In the genomic region with DNA sequence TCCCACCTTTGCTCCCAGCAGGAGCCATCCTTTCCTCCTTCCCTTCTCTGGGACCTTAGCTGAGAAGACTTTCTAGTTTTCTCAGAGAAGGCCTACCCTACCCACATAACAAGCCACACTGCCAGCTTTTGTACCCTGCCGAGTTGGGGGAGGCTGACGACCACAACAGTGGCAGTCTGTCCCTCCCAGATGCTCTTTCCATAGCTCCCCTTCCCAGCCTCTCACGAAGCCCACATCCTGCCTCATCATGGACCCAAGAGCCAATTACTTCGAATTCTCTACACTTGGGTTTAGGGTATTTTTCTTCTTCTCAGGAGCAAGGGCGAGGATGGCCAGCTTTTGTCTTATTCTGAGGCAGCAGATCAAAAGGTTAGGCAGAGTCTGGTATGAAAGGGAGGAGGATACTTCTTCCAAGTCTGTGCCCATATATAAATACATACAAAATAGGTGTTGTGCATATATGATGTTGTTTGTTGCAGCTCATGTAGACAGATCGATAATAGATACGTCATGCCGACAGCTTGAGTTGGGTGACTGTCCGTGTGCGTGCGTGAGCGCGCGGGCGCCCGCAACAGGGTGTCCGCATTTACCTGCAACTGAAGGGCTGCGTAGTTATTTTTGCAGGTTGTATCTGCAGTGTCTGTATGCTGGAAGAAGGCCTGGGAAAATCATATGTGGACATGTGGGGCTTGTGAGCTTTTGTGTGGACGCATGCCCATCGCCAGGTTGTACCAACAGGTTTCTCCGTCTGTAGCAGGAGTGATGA, we compare ENCODE assay signal across 8 cellular contexts. TPM values are rescaled to one million over a fixed set of nuclear protein-coding genes. Genes with fewer than 3 reads are reported as not detected.
A peak's percentile ranks its signal among the peaks of the same experiment; 100 is the strongest.
DNase-seq lines count a peak whose midpoint lies in the region; ATAC-seq and TF ChIP-seq lines count a peak whose summit lies in the region.

No MANE protein-coding gene starts in this region.

- H3K9me3 ChIP-seq in hepatocyte (ENCODE audit: low read depth): no peaks in the 10 kb centered on the region

- peak overlapping the region; percentile 31 for H3K27ac Mint-ChIP-seq in activated CD4-positive, alpha-beta T cell treated with anti-CD3 and anti-CD28 coated beads, Interleukin-2, amount 10 ng/mL, durations not matched to agents 24 days and 14 days
- no peak overlapping the region for H3K27ac Mint-ChIP-seq in activated CD4-positive, alpha-beta memory T cell treated with anti-CD3 and anti-CD28 coated beads, Interleukin-2, amount 10 ng/mL, durations not matched to agents 7 days and 5 days
- H3K27ac Mint-ChIP-seq in stimulated activated memory B cell treated with anti-CD40 and anti-IgM and Interleukin-4, amounts not matched to agents 10 μg/mL and 1 μg/mL and 100 μg/mL, for 72 hours: peak overlapping the region; percentile 23

- no peaks in the 10 kb centered on the region for H4K20me1 ChIP-seq in hepatocyte (ENCODE audit: insufficient read depth, poor library complexity, severe bottlenecking)

- H3K27ac ChIP-seq in hepatocyte: no peak overlapping the region

- POLR2A ChIA-PET in activated CD4-positive, alpha-beta memory T cell treated with anti-CD3 and anti-CD28 coated beads, Interleukin-2, amount 10 ng/mL, durations not matched to agents 7 days and 5 days (lab: Charles Lee): interaction anchor here (1.0 to 2.8 kb wide), 2 partner anchors 24 to 65 kb away, joined by 6 to 11 read pairs; partner anchors contain the start of genes SIAE and SPA17

- H3K36me3 ChIP-seq in hepatocyte (replicated peaks; ENCODE audit: insufficient read depth, low read depth): no peaks in the 10 kb centered on the region

- DNase-seq in activated CD4-positive, alpha-beta T cell treated with anti-CD3 and anti-CD28 coated beads, Interleukin-2, amount 10 ng/mL, durations not matched to agents 24 days and 14 days: no peak
- DNase-seq in activated CD4-positive, alpha-beta T cell treated with anti-CD3 and anti-CD28 coated beads, Interleukin-2, amount 50 U/mL, for 48 hours: no peak
- DNase-seq in activated CD4-positive, alpha-beta memory T cell treated with anti-CD3 and anti-CD28 coated beads, Interleukin-2, amount 10 ng/mL, durations not matched to agents 7 days and 5 days: no peak
- DNase-seq in hepatocyte (ENCODE audit: low spot score) (no peak), DMS79 treated with DMSO at 0.1 percent for 48 hours (lab: John Stamatoyannopoulos, UW) (no peak)

- no peaks in the 10 kb centered on the region for H3K9me3 Mint-ChIP-seq in activated CD4-positive, alpha-beta T cell treated with anti-CD3 and anti-CD28 coated beads, Interleukin-2, amount 10 ng/mL, durations not matched to agents 24 days and 14 days
- no peaks in the 10 kb centered on the region for H3K9me3 Mint-ChIP-seq in activated CD4-positive, alpha-beta memory T cell treated with anti-CD3 and anti-CD28 coated beads, Interleukin-2, amount 10 ng/mL, durations not matched to agents 7 days and 5 days
- H3K9me3 Mint-ChIP-seq in stimulated activated memory B cell treated with anti-CD40 and anti-IgM and Interleukin-4, amounts not matched to agents 10 μg/mL and 1 μg/mL and 100 μg/mL, for 72 hours: no peaks in the 10 kb centered on the region

- no peak for TF ChIP-seq CTCF in hepatocyte (IDR thresholded peaks at IDR 0.05; ENCODE audit: poor library complexity)

- H3K27me3 Mint-ChIP-seq in activated CD4-positive, alpha-beta T cell treated with anti-CD3 and anti-CD28 coated beads, Interleukin-2, amount 10 ng/mL, durations not matched to agents 24 days and 14 days: peaks cover 52% of the 10 kb centered on the region
- peaks cover 39% of the 10 kb centered on the region for H3K27me3 Mint-ChIP-seq in activated CD4-positive, alpha-beta memory T cell treated with anti-CD3 and anti-CD28 coated beads, Interleukin-2, amount 10 ng/mL, durations not matched to agents 7 days and 5 days
- H3K27me3 Mint-ChIP-seq in stimulated activated memory B cell treated with anti-CD40 and anti-IgM and Interleukin-4, amounts not matched to agents 10 μg/mL and 1 μg/mL and 100 μg/mL, for 72 hours: peaks cover 13% of the 10 kb centered on the region

- H3K4me1 Mint-ChIP-seq in activated CD4-positive, alpha-beta T cell treated with anti-CD3 and anti-CD28 coated beads, Interleukin-2, amount 10 ng/mL, durations not matched to agents 24 days and 14 days: peaks cover 9% of the 10 kb centered on the region
- peaks cover 14% of the 10 kb centered on the region for H3K4me1 Mint-ChIP-seq in activated CD4-positive, alpha-beta memory T cell treated with anti-CD3 and anti-CD28 coated beads, Interleukin-2, amount 10 ng/mL, durations not matched to agents 7 days and 5 days
- H3K4me1 Mint-ChIP-seq in stimulated activated memory B cell treated with anti-CD40 and anti-IgM and Interleukin-4, amounts not matched to agents 10 μg/mL and 1 μg/mL and 100 μg/mL, for 72 hours: peaks cover 27% of the 10 kb centered on the region

- no peaks in the 10 kb centered on the region for H3K9me2 ChIP-seq in hepatocyte (replicated peaks; ENCODE audit: insufficient read depth)

- H3K79me2 ChIP-seq in hepatocyte: no peaks in the 10 kb centered on the region

- intact Hi-C loops in activated CD4-positive, alpha-beta T cell treated with anti-CD3 and anti-CD28 coated beads, Interleukin-2, amount 10 ng/mL, durations not matched to agents 24 days and 14 days (cut with micrococcal nuclease): loop anchor here (1.0 kb wide), 2 partner anchors 8 to 66 kb away; partner anchors contain the start of genes SIAE and SPA17

- CTCF ChIA-PET in activated CD4-positive, alpha-beta memory T cell treated with anti-CD3 and anti-CD28 coated beads, Interleukin-2, amount 10 ng/mL, durations not matched to agents 7 days and 5 days (lab: Charles Lee): interaction anchor here (1.1 to 1.4 kb wide), 2 partner anchors 24 to 98 kb away, joined by 4 to 6 read pairs; no protein-coding TSS in a partner anchor

- no peak overlapping the region for H2AFZ ChIP-seq in hepatocyte

- H3K4me3 Mint-ChIP-seq in activated CD4-positive, alpha-beta T cell treated with anti-CD3 and anti-CD28 coated beads, Interleukin-2, amount 10 ng/mL, durations not matched to agents 24 days and 14 days: peak overlapping the region; percentile 79
- peak overlapping the region; percentile 77 for H3K4me3 Mint-ChIP-seq in activated CD4-positive, alpha-beta memory T cell treated with anti-CD3 and anti-CD28 coated beads, Interleukin-2, amount 10 ng/mL, durations not matched to agents 7 days and 5 days
- H3K4me3 Mint-ChIP-seq in stimulated activated memory B cell treated with anti-CD40 and anti-IgM and Interleukin-4, amounts not matched to agents 10 μg/mL and 1 μg/mL and 100 μg/mL, for 72 hours: peak overlapping the region; percentile 81

- ATAC-seq in stimulated activated memory B cell treated with anti-CD40 and anti-IgM and Interleukin-4, amounts not matched to agents 10 μg/mL and 1 μg/mL and 100 μg/mL, for 72 hours: no peak
- ATAC-seq in GM18867 (IDR thresholded peaks at IDR 0.05; ENCODE audit: unreplicated experiment) (no peak), HG02571 (IDR thresholded peaks at IDR 0.05; ENCODE audit: unreplicated experiment) (no peak)

- no peaks in the 10 kb centered on the region for H3K4me1 ChIP-seq in hepatocyte (ENCODE audit: insufficient read depth)

- H3K4me2 ChIP-seq in hepatocyte: peak overlapping the region; percentile 93

- 71% methylated on average over 21 of the region's 21 CpGs for WGBS in hepatocyte (ENCODE audit: low lambda C conversion rate, missing lambda C conversion rate)

- H3K36me3 Mint-ChIP-seq in activated CD4-positive, alpha-beta T cell treated with anti-CD3 and anti-CD28 coated beads, Interleukin-2, amount 10 ng/mL, durations not matched to agents 24 days and 14 days (ENCODE audit: low read depth): no peaks in the 10 kb centered on the region
- no peaks in the 10 kb centered on the region for H3K36me3 Mint-ChIP-seq in activated CD4-positive, alpha-beta memory T cell treated with anti-CD3 and anti-CD28 coated beads, Interleukin-2, amount 10 ng/mL, durations not matched to agents 7 days and 5 days (ENCODE audit: low read depth)
- H3K36me3 Mint-ChIP-seq in stimulated activated memory B cell treated with anti-CD40 and anti-IgM and Interleukin-4, amounts not matched to agents 10 μg/mL and 1 μg/mL and 100 μg/mL, for 72 hours: no peaks in the 10 kb centered on the region

- no peak overlapping the region for H3K4me3 ChIP-seq in hepatocyte

- peaks cover 72% of the 10 kb centered on the region for H3K27me3 ChIP-seq in hepatocyte

RNA-seq across cellular contexts. Expression of gene NRGN, which starts 0.8 kb away (rescaled TPM):
- 4.4 and 5.4 TPM in 2 replicates for total RNA-seq in activated CD4-positive, alpha-beta T cell treated with anti-CD3 and anti-CD28 coated beads, Interleukin-2, amount 10 ng/mL, durations not matched to agents 24 days and 14 days
- 1 to 10 TPM; 7.3 to 8.4 TPM for total RNA-seq in activated CD4-positive, alpha-beta memory T cell treated with anti-CD3 and anti-CD28 coated beads, Interleukin-2, amount 10 ng/mL, durations not matched to agents 7 days and 5 days
- total RNA-seq in hepatocyte: not detected in 2 replicates
- polyA plus RNA-seq in hepatocyte: 1.1 and 1.2 TPM in 2 replicates

RNA-seq across cellular contexts. Expression of gene VSIG2, which starts 13.2 kb away (rescaled TPM):
- 0.23 TPM in 1 of 2 replicates, not detected in the other for total RNA-seq in activated CD4-positive, alpha-beta T cell treated with anti-CD3 and anti-CD28 coated beads, Interleukin-2, amount 10 ng/mL, durations not matched to agents 24 days and 14 days
- under 1 TPM; 0.38 to 0.55 TPM for total RNA-seq in activated CD4-positive, alpha-beta memory T cell treated with anti-CD3 and anti-CD28 coated beads, Interleukin-2, amount 10 ng/mL, durations not matched to agents 7 days and 5 days
- total RNA-seq in hepatocyte: 22.6 and 22.9 TPM in 2 replicates
- 34.3 and 38.9 TPM in 2 replicates for polyA plus RNA-seq in hepatocyte

RNA-seq across cellular contexts. Expression of gene ESAM, which starts 23.2 kb away (rescaled TPM):
- total RNA-seq in activated CD4-positive, alpha-beta T cell treated with anti-CD3 and anti-CD28 coated beads, Interleukin-2, amount 10 ng/mL, durations not matched to agents 24 days and 14 days: 0.24 TPM in 1 of 2 replicates, not detected in the other
- 1 to 10 TPM; 1.0 to 1.6 TPM for total RNA-seq in activated CD4-positive, alpha-beta memory T cell treated with anti-CD3 and anti-CD28 coated beads, Interleukin-2, amount 10 ng/mL, durations not matched to agents 7 days and 5 days
- 2.0 and 3.6 TPM in 2 replicates for total RNA-seq in hepatocyte
- polyA plus RNA-seq in hepatocyte: 3.9 and 7.9 TPM in 2 replicates

Comparison
In these comparisons a context has a peak if more than half of its experiments do, and no peak if none do; other contexts are left out.
1. RNA of gene VSIG2, which starts 13.2 kb away (total RNA-seq): 22.6 to 22.9 TPM in hepatocyte; 0.38 to 0.55 TPM in activated CD4-positive, alpha-beta memory T cell treated with anti-CD3 and anti-CD28 coated beads, Interleukin-2, amount 10 ng/mL, durations not matched to agents 7 days and 5 days and 0.23 TPM in activated CD4-positive, alpha-beta T cell treated with anti-CD3 and anti-CD28 coated beads, Interleukin-2, amount 10 ng/mL, durations not matched to agents 24 days and 14 days; every median in the first group is over 10 times any median in the second.
2. Peak in every context shown above with its lines, with median percentiles within 50 percentile points of each other: H3K4me3 Mint-ChIP-seq.